13 cellular contexts compared by ENCODE assay signal in genomic region chr13:31014461-31014860, GRCh38.
"Had no signal": no experiment of that assay in that cellular context is flagged by ENCODE, and none has a peak within 500 bp of the region (broad histone marks: within the 10 kb centered on the region; RNA-seq: fewer than 3 reads in every experiment).

No MANE protein-coding gene starts in this region.

- H3K9me3 Mint-ChIP-seq: activated T-helper 1 cell treated with anti-CD3 and anti-CD28 coated beads, Interleukin-12 subunit alpha, Interleukin-12 subunit beta, Interleukin-2, Interleukin-4 antibody, amounts not matched to agents 30 ng/mL and 10 ng/mL and 1 ng/mL, durations not matched to agents 14 hours and 24 hours and 36 hours; immature natural killer cell; T-helper 2 cell treated with Interferon-gamma antibody and Interleukin-4, amounts not matched to agents 5 μg/mL and 100 μg/mL, for 36 hours had no signal

- ATAC-seq: gastrocnemius medialis, heart left ventricle, right lobe of liver had no signal

- H3K4me3 ChIP-seq: gastrocnemius medialis, heart left ventricle, right lobe of liver, stomach, testis had no signal

- H3K27ac ChIP-seq: epithelial cell of prostate, gastrocnemius medialis, heart left ventricle, right lobe of liver, stomach, testis had no signal

- H3K9me3 ChIP-seq: gastrocnemius medialis, right lobe of liver, testis had no signal

- H3K4me1 ChIP-seq: gastrocnemius medialis, heart left ventricle, right lobe of liver, stomach, testis had no signal

- H3K27me3 ChIP-seq: gastrocnemius medialis, right lobe of liver, testis had no signal

- H3K4me3 Mint-ChIP-seq: activated T-helper 1 cell treated with anti-CD3 and anti-CD28 coated beads, Interleukin-12 subunit alpha, Interleukin-12 subunit beta, Interleukin-2, Interleukin-4 antibody, amounts not matched to agents 30 ng/mL and 10 ng/mL and 1 ng/mL, durations not matched to agents 14 hours and 24 hours and 36 hours; immature natural killer cell; T-helper 2 cell treated with Interferon-gamma antibody and Interleukin-4, amounts not matched to agents 5 μg/mL and 100 μg/mL, for 36 hours had no signal

- H3K4me1 Mint-ChIP-seq: immature natural killer cell had no signal

- H3K27ac Mint-ChIP-seq: activated T-helper 1 cell treated with anti-CD3 and anti-CD28 coated beads, Interleukin-12 subunit alpha, Interleukin-12 subunit beta, Interleukin-2, Interleukin-4 antibody, amounts not matched to agents 30 ng/mL and 10 ng/mL and 1 ng/mL, durations not matched to agents 14 hours and 24 hours and 36 hours; immature natural killer cell; T-helper 2 cell treated with Interferon-gamma antibody and Interleukin-4, amounts not matched to agents 5 μg/mL and 100 μg/mL, for 36 hours had no signal

- H3K36me3 ChIP-seq: gastrocnemius medialis, heart left ventricle, right lobe of liver, stomach had no signal

- H3K36me3 Mint-ChIP-seq: immature natural killer cell had no signal

- DNase-seq: activated CD4-positive, alpha-beta T cell treated with anti-CD3 and anti-CD28 coated beads, Interleukin-2, amount 50 U/mL, for 1 hour; anterior cingulate cortex; cortex of kidney; effector memory CD4-positive, alpha-beta T cell; gastrocnemius medialis; heart left ventricle; immature natural killer cell; right lobe of liver; stomach; testis had no signal
